ENCODE assay signal across 20 cellular contexts in genomic region chr5:1330847-1331831, GRCh38. TPM values are rescaled to one million over a fixed set of nuclear protein-coding genes. Genes with fewer than 3 reads are reported as not detected.
A peak's percentile ranks its signal among the peaks of the same experiment; 100 is the strongest.
DNase-seq lines count a peak whose midpoint lies in the region; ATAC-seq and TF ChIP-seq lines count a peak whose summit lies in the region.
"Had no signal": no experiment of that assay in that cellular context is flagged by ENCODE, and none has a peak within 500 bp of the region (broad histone marks: within the 10 kb centered on the region; RNA-seq: fewer than 3 reads in every experiment).

No MANE protein-coding gene starts in this region.

- WGBS in aorta, 2 donors: 93 to 94% methylated on average over 35 of the region's 35 CpGs

- no peak for TF ChIP-seq CTCF in left ventricle myocardium inferior (IDR thresholded peaks at IDR 0.05; ENCODE audit: borderline replicate concordance)

- H3K4me1 Mint-ChIP-seq in natural killer cell treated with Interleukin-12 subunit alpha and Interleukin-12 subunit beta and Interleukin-15 and Interleukin-18, amount 100 ng/mL, for 72 hours (ENCODE audit: low read depth in 2 of 2): peaks cover 13 to 21% of the 10 kb centered on the region in 2 donors

- H3K9me3 ChIP-seq in left ventricle myocardium inferior (replicated peaks) (no peaks in the 10 kb centered on the region), aorta (ENCODE audit: control insufficient read depth, low read length) (no peaks in the 10 kb centered on the region)

- H3K27ac ChIP-seq in left ventricle myocardium inferior (replicated peaks) (no peak overlapping the region), epithelial cell of prostate (peak overlapping the region; percentile 92), aorta (ENCODE audit: low read depth in 1 of 2, low read length in 2 of 2) (no peak overlapping the region), substantia nigra (ENCODE audit: low read depth, low read length, poor library complexity, severe bottlenecking) (no peak overlapping the region)

- ATAC-seq in Right ventricle myocardium inferior (peak; percentile 34), aorta (ENCODE audit: low FRiP score) (peak; percentile 15)
- peak; percentile 19 to 50 for ATAC-seq in natural killer cell treated with Interleukin-12 subunit alpha and Interleukin-12 subunit beta and Interleukin-15 and Interleukin-18, amount 100 ng/mL, for 72 hours
- no peak for ATAC-seq in activated CD4-positive, CD25-positive, alpha-beta regulatory T cell treated with anti-CD3 and anti-CD28 coated beads, Interleukin-2, amount 50 U/mL, for 24 hours
- ATAC-seq: naive thymus-derived CD8-positive, alpha-beta T cell had no signal

- peaks cover 3% of the 10 kb centered on the region for H3K4me1 ChIP-seq in left ventricle myocardium inferior
- no peaks in the 10 kb centered on the region for H3K4me1 ChIP-seq in aorta (ENCODE audit: control insufficient read depth in 1 of 2, insufficient read depth in 2 of 2, low read length in 2 of 2)

- DNase-seq in Right ventricle myocardium inferior (ENCODE audit: missing footprints) (no peak), left ventricle myocardium inferior (no peak), epithelial cell of prostate (ENCODE audit: low read depth, low spot score) (no peak), aorta (peak; percentile 44 to 68), substantia nigra (lab: John Stamatoyannopoulos, UW) (no peak), inferior parietal cortex (ENCODE audit: extremely low spot score) (no peak)
- DNase-seq in natural killer cell treated with Interleukin-12 subunit alpha and Interleukin-12 subunit beta and Interleukin-15 and Interleukin-18, amount 100 ng/mL, for 72 hours (ENCODE audit: low spot score): peak; percentile 54
- DNase-seq: activated CD4-positive, alpha-beta T cell treated with anti-CD3 and anti-CD28 coated beads, Interleukin-2, amount 10 ng/mL, durations not matched to agents 7 days and 5 days; Calu3; GOT3; kidney glomerular epithelial cell; NCI-H1436; NCI-H510A treated with DMSO at 0.1 percent for 48 hours had no signal

- H3K4me3 ChIP-seq in left ventricle myocardium inferior (no peak overlapping the region), aorta (ENCODE audit: low read length in 2 of 2) (no peak overlapping the region)

- H3K27me3 ChIP-seq in left ventricle myocardium inferior (ENCODE audit: low read depth) (no peaks in the 10 kb centered on the region), aorta (ENCODE audit: control insufficient read depth in 1 of 2, insufficient read depth in 2 of 2, low read length in 1 of 2) (no peaks in the 10 kb centered on the region)

- intact Hi-C loops in Right ventricle myocardium inferior (cut with DNase I) (no loop called here), left ventricle myocardium inferior (cut with micrococcal nuclease) (no loop called here), aorta (cut with DNase I) (no loop called here)

- peaks cover 5% of the 10 kb centered on the region for H3K36me3 Mint-ChIP-seq in natural killer cell treated with Interleukin-12 subunit alpha and Interleukin-12 subunit beta and Interleukin-15 and Interleukin-18, amount 100 ng/mL, for 72 hours

- no peaks in the 10 kb centered on the region for H3K27me3 Mint-ChIP-seq in natural killer cell treated with Interleukin-12 subunit alpha and Interleukin-12 subunit beta and Interleukin-15 and Interleukin-18, amount 100 ng/mL, for 72 hours
- H3K27me3 Mint-ChIP-seq: activated CD4-positive, alpha-beta T cell treated with anti-CD3 and anti-CD28 coated beads, Interleukin-2, amount 10 ng/mL, durations not matched to agents 7 days and 5 days; naive thymus-derived CD8-positive, alpha-beta T cell had no signal

- no peaks in the 10 kb centered on the region for H3K9me3 Mint-ChIP-seq in natural killer cell treated with Interleukin-12 subunit alpha and Interleukin-12 subunit beta and Interleukin-15 and Interleukin-18, amount 100 ng/mL, for 72 hours
- H3K9me3 Mint-ChIP-seq: activated CD4-positive, alpha-beta T cell treated with anti-CD3 and anti-CD28 coated beads, Interleukin-2, amount 10 ng/mL, durations not matched to agents 7 days and 5 days; activated T-helper 1 cell treated with anti-CD3 and anti-CD28 coated beads, Interleukin-12 subunit alpha, Interleukin-12 subunit beta, Interleukin-2, Interleukin-4 antibody, amounts not matched to agents 30 ng/mL and 10 ng/mL and 1 ng/mL, durations not matched to agents 14 hours and 24 hours and 36 hours; naive thymus-derived CD8-positive, alpha-beta T cell had no signal

- no peak overlapping the region for H3K27ac Mint-ChIP-seq in natural killer cell treated with Interleukin-12 subunit alpha and Interleukin-12 subunit beta and Interleukin-15 and Interleukin-18, amount 100 ng/mL, for 72 hours
- H3K27ac Mint-ChIP-seq: activated CD4-positive, alpha-beta T cell treated with anti-CD3 and anti-CD28 coated beads, Interleukin-2, amount 10 ng/mL, durations not matched to agents 7 days and 5 days; activated T-helper 1 cell treated with anti-CD3 and anti-CD28 coated beads, Interleukin-12 subunit alpha, Interleukin-12 subunit beta, Interleukin-2, Interleukin-4 antibody, amounts not matched to agents 30 ng/mL and 10 ng/mL and 1 ng/mL, durations not matched to agents 14 hours and 24 hours and 36 hours had no signal

- no peak overlapping the region for H3K4me3 Mint-ChIP-seq in natural killer cell treated with Interleukin-12 subunit alpha and Interleukin-12 subunit beta and Interleukin-15 and Interleukin-18, amount 100 ng/mL, for 72 hours
- H3K4me3 Mint-ChIP-seq: activated CD4-positive, alpha-beta T cell treated with anti-CD3 and anti-CD28 coated beads, Interleukin-2, amount 10 ng/mL, durations not matched to agents 7 days and 5 days; activated T-helper 1 cell treated with anti-CD3 and anti-CD28 coated beads, Interleukin-12 subunit alpha, Interleukin-12 subunit beta, Interleukin-2, Interleukin-4 antibody, amounts not matched to agents 30 ng/mL and 10 ng/mL and 1 ng/mL, durations not matched to agents 14 hours and 24 hours and 36 hours; naive thymus-derived CD8-positive, alpha-beta T cell had no signal

- peaks cover 62% of the 10 kb centered on the region for H3K36me3 ChIP-seq in left ventricle myocardium inferior
- peaks cover 0 to 9% of the 10 kb centered on the region in 2 donors for H3K36me3 ChIP-seq in aorta (ENCODE audit: control insufficient read depth in 1 of 2, insufficient read depth in 2 of 2, low read length in 1 of 2)

RNA-seq across cellular contexts. Expression of gene CLPTM1L, which starts 13.8 kb away (rescaled TPM):
- 33.3 TPM for total RNA-seq in Right ventricle myocardium inferior
- 34.2 TPM for total RNA-seq in left ventricle myocardium inferior
- total RNA-seq in natural killer cell treated with Interleukin-12 subunit alpha and Interleukin-12 subunit beta and Interleukin-15 and Interleukin-18, amount 100 ng/mL, for 72 hours: 100 to 1,000 TPM; 112 to 178 TPM
- total RNA-seq in aorta: 10 to 100 TPM; 66.0 to 71.2 TPM
- 10 to 100 TPM; 72.5 to 95.5 TPM for polyA plus RNA-seq in aorta

RNA-seq across cellular contexts. Expression of gene TERT, which starts 36.3 kb away (rescaled TPM):
- not detected for total RNA-seq in Right ventricle myocardium inferior
- total RNA-seq in left ventricle myocardium inferior: not detected
- total RNA-seq in natural killer cell treated with Interleukin-12 subunit alpha and Interleukin-12 subunit beta and Interleukin-15 and Interleukin-18, amount 100 ng/mL, for 72 hours: 1 to 10 TPM in 1 of 2 donors, not detected in 1; 1.3 TPM
- total RNA-seq in aorta: not detected
- polyA plus RNA-seq in aorta: not detected
- total RNA-seq: glomerular endothelial cell, skeletal muscle tissue, subcutaneous adipose tissue had no signal
- polyA plus RNA-seq: AG04450 had no signal

Comparison
In these comparisons a context has a peak if more than half of its experiments do, and no peak if none do; other contexts are left out.
1. ATAC-seq: peak in Right ventricle myocardium inferior (single experiment), natural killer cell treated with Interleukin-12 subunit alpha and Interleukin-12 subunit beta and Interleukin-15 and Interleukin-18, amount 100 ng/mL, for 72 hours (2 of 2) and aorta (single experiment); none in activated CD4-positive, CD25-positive, alpha-beta regulatory T cell treated with anti-CD3 and anti-CD28 coated beads, Interleukin-2, amount 50 U/mL, for 24 hours (0 of 2).
2. DNase-seq: peak in natural killer cell treated with Interleukin-12 subunit alpha and Interleukin-12 subunit beta and Interleukin-15 and Interleukin-18, amount 100 ng/mL, for 72 hours (single experiment) and aorta (2 of 2); none in Right ventricle myocardium inferior (single experiment), left ventricle myocardium inferior (single experiment), epithelial cell of prostate (single experiment), substantia nigra (0 of 49) and inferior parietal cortex (single experiment).